In genomic region chr19:4267101-4267900, GRCh38 we compare ENCODE assay signal across 1 cellular context.
TF ChIP-seq lines count a peak whose summit lies in the region.

No MANE protein-coding gene starts in this region.

TF ChIP-seq in GM23338, 12 proteins besides CTCF, POLR2A, EP300 and RAD21 (continued from another document):
- no peak for TF ChIP-seq ZNF462 (CRISPR knock-in tag; IDR thresholded peaks at IDR 0.05)
- no peak for TF ChIP-seq CREB1 (CRISPR knock-in tag; IDR thresholded peaks at IDR 0.05; ENCODE audit: low read depth)
- no peak for TF ChIP-seq REST (IDR thresholded peaks at IDR 0.05; ENCODE audit: unreplicated experiment)
- TF ChIP-seq JUNB (IDR thresholded peaks at IDR 0.05; ENCODE audit: unreplicated experiment), result no peak
- TF ChIP-seq ZNF331 (CRISPR knock-in tag; IDR thresholded peaks at IDR 0.05; ENCODE audit: low read depth), result no peak
- TF ChIP-seq EZH2phosphoT487 (IDR thresholded peaks at IDR 0.05; ENCODE audit: unreplicated experiment), result no peak
